ENCODE assay signal across 8 cellular contexts in the genomic region with DNA sequence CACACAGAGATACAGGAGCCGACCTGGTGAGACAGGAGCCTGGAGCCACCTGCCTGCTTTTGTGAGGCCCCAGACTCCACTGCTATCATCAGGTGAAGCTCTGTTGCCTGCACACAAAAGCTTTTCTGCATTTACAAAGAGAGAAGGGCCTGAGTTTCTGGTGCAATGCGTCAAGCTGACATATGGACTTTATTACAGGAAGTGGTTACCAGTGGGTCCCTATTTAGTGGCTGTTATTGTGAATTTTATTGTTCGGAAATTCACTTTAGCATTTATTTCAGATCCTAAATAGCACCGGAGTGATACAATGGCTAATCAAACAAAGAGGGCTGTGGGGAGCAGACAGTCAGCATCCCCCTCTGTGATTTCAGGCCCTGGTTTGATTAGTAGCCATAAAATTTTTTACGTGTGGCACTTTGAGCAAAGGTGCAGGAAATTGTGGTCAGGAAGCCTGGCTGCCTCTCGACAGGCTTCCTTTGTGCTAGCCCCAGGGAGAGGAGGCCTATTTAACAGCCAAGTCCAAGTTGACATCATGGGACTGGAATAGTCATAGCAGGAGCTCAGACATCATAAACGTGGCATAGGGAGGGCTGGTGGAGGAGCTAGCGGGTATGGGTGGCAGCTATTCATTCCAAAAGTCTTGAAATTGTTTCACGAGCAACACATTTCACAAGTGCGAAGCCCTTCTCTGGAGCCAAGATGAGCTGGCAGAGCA. TPM values are rescaled to one million over a fixed set of nuclear protein-coding genes. Genes with fewer than 3 reads are reported as not detected.
DNase-seq lines count a peak whose midpoint lies in the region; ATAC-seq, FAIRE-seq and TF ChIP-seq lines count a peak whose summit lies in the region.

No MANE protein-coding gene starts in this region.

- H3K4me3 ChIP-seq in HFF-Myc (replicated peaks; ENCODE audit: low read depth, low read length): no peak overlapping the region

- TF ChIP-seq CTCF in HFF-Myc (IDR thresholded peaks at IDR 0.05; ENCODE audit: low read depth, low read length, missing control alignments): no peak

- peak overlapping the region; percentile 38 for H3K27ac Mint-ChIP-seq in stimulated activated memory B cell treated with anti-CD40 and anti-IgM and Interleukin-4, amounts not matched to agents 10 μg/mL and 1 μg/mL and 100 μg/mL, for 72 hours

- H3K9me3 Mint-ChIP-seq in stimulated activated memory B cell treated with anti-CD40 and anti-IgM and Interleukin-4, amounts not matched to agents 10 μg/mL and 1 μg/mL and 100 μg/mL, for 72 hours: no peaks in the 10 kb centered on the region

- H3K4me3 Mint-ChIP-seq in stimulated activated memory B cell treated with anti-CD40 and anti-IgM and Interleukin-4, amounts not matched to agents 10 μg/mL and 1 μg/mL and 100 μg/mL, for 72 hours: no peak overlapping the region

- peak; percentile 66 for FAIRE-seq in GM18507 (lab: Jason Lieb, UNC)

- peak; percentile 92 for ATAC-seq in left ventricle myocardium superior
- peak; percentile 65 for ATAC-seq in stimulated activated memory B cell treated with anti-CD40 and anti-IgM and Interleukin-4, amounts not matched to agents 10 μg/mL and 1 μg/mL and 100 μg/mL, for 72 hours

- no peak for DNase-seq in GM18507 (ENCODE audit: extremely low spot score, insufficient read length, low read depth)
- DNase-seq in HFF-Myc (ENCODE audit: extremely low read depth, low read depth): peak; percentile 80
- DNase-seq in NCI-H1930 (lab: John Stamatoyannopoulos, UW): peak; percentile 9 to 20
- peak; percentile 55 to 71 for DNase-seq in activated CD4-positive, alpha-beta T cell treated with anti-CD3 and anti-CD28 coated beads, Interleukin-2, amount 50 U/mL, for 48 hours
- no peak for DNase-seq in left ventricle myocardium superior
- no peak for DNase-seq in cortex of kidney (lab: John Stamatoyannopoulos, UW)
- no peak for DNase-seq in NCI-H1694 (lab: John Stamatoyannopoulos, UW)

- peaks cover 6% of the 10 kb centered on the region for H3K36me3 Mint-ChIP-seq in stimulated activated memory B cell treated with anti-CD40 and anti-IgM and Interleukin-4, amounts not matched to agents 10 μg/mL and 1 μg/mL and 100 μg/mL, for 72 hours

- H3K27me3 Mint-ChIP-seq in stimulated activated memory B cell treated with anti-CD40 and anti-IgM and Interleukin-4, amounts not matched to agents 10 μg/mL and 1 μg/mL and 100 μg/mL, for 72 hours: peaks cover 22% of the 10 kb centered on the region

- peaks cover 49% of the 10 kb centered on the region for H3K4me1 Mint-ChIP-seq in stimulated activated memory B cell treated with anti-CD40 and anti-IgM and Interleukin-4, amounts not matched to agents 10 μg/mL and 1 μg/mL and 100 μg/mL, for 72 hours

- intact Hi-C loops in left ventricle myocardium superior (cut with micrococcal nuclease): no loop called here

RNA-seq across cellular contexts. Expression of a gene that starts 8.4 kb away (rescaled TPM):
- total RNA-seq in left ventricle myocardium superior: 47.6 TPM

Comparison
In these comparisons a context has a peak if more than half of its experiments do, and no peak if none do; other contexts are left out.
1. DNase-seq: peak in HFF-Myc (single experiment), NCI-H1930 (2 of 2) and activated CD4-positive, alpha-beta T cell treated with anti-CD3 and anti-CD28 coated beads, Interleukin-2, amount 50 U/mL, for 48 hours (2 of 2); none in GM18507 (single experiment), left ventricle myocardium superior (single experiment), cortex of kidney (single experiment) and NCI-H1694 (single experiment).